ENCODE assay signal across 22 cellular contexts in the genomic region with DNA sequence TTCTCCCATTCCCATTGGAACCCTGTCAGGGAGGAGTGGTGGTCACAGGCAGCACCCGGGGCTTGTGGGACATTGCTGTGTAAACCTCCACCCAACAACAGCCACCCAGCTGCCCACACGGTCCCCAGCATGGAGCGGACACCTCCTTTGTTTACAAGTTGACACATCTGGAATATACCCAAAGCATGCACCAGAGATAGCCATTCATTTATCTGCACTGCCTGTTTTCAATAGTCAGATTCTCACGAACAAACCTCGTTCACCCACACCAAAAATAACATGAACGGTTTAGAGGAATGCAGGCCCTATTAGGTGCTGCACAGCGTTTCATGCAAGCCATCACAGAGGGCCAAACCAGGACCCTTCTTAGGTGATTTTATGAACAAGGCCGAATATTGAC.
DNase-seq lines count a peak whose midpoint lies in the region; ATAC-seq and TF ChIP-seq lines count a peak whose summit lies in the region.
"Had no signal": no experiment of that assay in that cellular context is flagged by ENCODE, and none has a peak within 500 bp of the region (broad histone marks: within the 10 kb centered on the region; RNA-seq: fewer than 3 reads in every experiment).

No MANE protein-coding gene starts in this region.

- H3K4me1 Mint-ChIP-seq in osteocyte (ENCODE audit: unreplicated experiment): peaks cover 32% of the 10 kb centered on the region
- H3K4me1 Mint-ChIP-seq: CD14-positive monocyte had no signal

- no peaks in the 10 kb centered on the region for H3K9me3 Mint-ChIP-seq in osteocyte (ENCODE audit: unreplicated experiment)
- H3K9me3 Mint-ChIP-seq: GM23338 had no signal

- no peak overlapping the region for H3K4me3 Mint-ChIP-seq in osteocyte (ENCODE audit: unreplicated experiment)
- H3K4me3 Mint-ChIP-seq: CD14-positive monocyte, GM23338 had no signal

- H3K4me3 ChIP-seq in brain microvascular endothelial cell (ENCODE audit: low read depth, low read length): no peak overlapping the region
- H3K4me3 ChIP-seq: GM23338, K562 had no signal

- DNase-seq in Daoy (ENCODE audit: low read depth) (peak; percentile 82), RPMI7951 (ENCODE audit: low read depth) (peak; percentile 50), brain microvascular endothelial cell (peak; percentile 74), osteocyte (ENCODE audit: extremely low spot score, unreplicated experiment) (no peak), occipital lobe (lab: John Stamatoyannopoulos, UW) (no peak)
- DNase-seq: ACHN, DMS 273 treated with DMSO at 0.1 percent for 48 hours, DND-41, HCEC 1CT, NCI-H1417 treated with DMSO at 0.1 percent for 48 hours, NCI-H187 treated with DMSO at 0.1 percent for 48 hours, NCI-H2227 treated with DMSO at 0.1 percent for 48 hours, NCI-H510A treated with DMSO at 0.1 percent for 48 hours, NCI-H774, OCI-M1, SW 1271 had no signal

- ATAC-seq in HG02973 (IDR thresholded peaks at IDR 0.05; ENCODE audit: unreplicated experiment): no peak
- no peak for ATAC-seq in GM18505 (IDR thresholded peaks at IDR 0.05; ENCODE audit: unreplicated experiment)
- ATAC-seq in GM18511 (IDR thresholded peaks at IDR 0.05; ENCODE audit: unreplicated experiment): no peak
- ATAC-seq: GM23338, K562 had no signal

- H3K27ac Mint-ChIP-seq in osteocyte (ENCODE audit: unreplicated experiment): peak overlapping the region; percentile 43
- H3K27ac Mint-ChIP-seq: CD14-positive monocyte, GM23338 had no signal

- TF ChIP-seq CTCF in brain microvascular endothelial cell (IDR thresholded peaks at IDR 0.05; ENCODE audit: low read depth, low read length, missing control alignments): no peak
- no peak for TF ChIP-seq CTCF in osteocyte (IDR thresholded peaks at IDR 0.05)

- H3K36me3 ChIP-seq in brain microvascular endothelial cell (replicated peaks): no peaks in the 10 kb centered on the region

- H3K36me3 Mint-ChIP-seq in osteocyte (ENCODE audit: unreplicated experiment): no peaks in the 10 kb centered on the region
- H3K36me3 Mint-ChIP-seq: CD14-positive monocyte had no signal

- H3K27ac ChIP-seq in brain microvascular endothelial cell: peak overlapping the region; percentile 85

- H3K27me3 ChIP-seq in brain microvascular endothelial cell (replicated peaks): peaks cover 1% of the 10 kb centered on the region

- TF ChIP-seq POLR2A in GM18505 (IDR thresholded peaks at IDR 0.05; ENCODE audit: borderline replicate concordance, extremely low read depth, insufficient read depth, insufficient read length): no peak

- H3K27me3 Mint-ChIP-seq in osteocyte (ENCODE audit: unreplicated experiment): no peaks in the 10 kb centered on the region

- in situ Hi-C loops in brain microvascular endothelial cell (cut with HindIII; ENCODE audit: low pct_ligation_motif_present, low sequenced_read_pairs): no loop called here

Comparison
In these comparisons a context has a peak if more than half of its experiments do, and no peak if none do; other contexts are left out.
1. DNase-seq: peak in Daoy (single experiment), RPMI7951 (single experiment) and brain microvascular endothelial cell (single experiment); none in osteocyte (single experiment) and occipital lobe (single experiment).